In genomic region chr1:22077728-22078127, GRCh38 we compare ENCODE assay signal across 9 cellular contexts. TPM values are rescaled to one million over a fixed set of nuclear protein-coding genes. Genes with fewer than 3 reads are reported as not detected.
A peak's percentile ranks its signal among the peaks of the same experiment; 100 is the strongest.
DNase-seq lines count a peak whose midpoint lies in the region; ATAC-seq, FAIRE-seq and TF ChIP-seq lines count a peak whose summit lies in the region.
"Had no signal": no experiment of that assay in that cellular context is flagged by ENCODE, and none has a peak within 500 bp of the region (broad histone marks: within the 10 kb centered on the region; RNA-seq: fewer than 3 reads in every experiment).

No MANE protein-coding gene starts in this region.

- peak overlapping the region; percentile 21 for H3K4me3 Mint-ChIP-seq in CD4-positive, alpha-beta T cell
- no peak overlapping the region for H3K4me3 Mint-ChIP-seq in osteocyte (ENCODE audit: unreplicated experiment)

- peak; percentile 66 for FAIRE-seq in GM12892 (lab: Jason Lieb, UNC)

- ATAC-seq in CD4-positive, alpha-beta T cell (ENCODE audit: poor library complexity) = no peak

- no peak for DNase-seq in CD4-positive, alpha-beta T cell
- DNase-seq in GM12892 (ENCODE audit: insufficient read length) (no peak), amniotic epithelial cell (ENCODE audit: low read depth) (peak; percentile 38), myocyte (ENCODE audit: low read depth) (peak; percentile 46), osteocyte (ENCODE audit: extremely low spot score, unreplicated experiment) (no peak), MV-4-11 (lab: John Stamatoyannopoulos, UW) (no peak), NCI-H1694 (lab: John Stamatoyannopoulos, UW) (no peak)
- DNase-seq: NCI-H510A, ovary had no signal

- TF ChIP-seq POLR2A in GM12892 (IDR thresholded peaks at IDR 0.05; ENCODE audit: low read depth, low read length) = no peak

- CTCF ChIA-PET in CD4-positive, alpha-beta T cell (lab: Charles Lee) = no interaction called here

- no peak for TF ChIP-seq CTCF in CD4-positive, alpha-beta T cell (IDR thresholded peaks at IDR 0.05)
- TF ChIP-seq CTCF in osteocyte (IDR thresholded peaks at IDR 0.05) = no peak

- intact Hi-C loops in CD4-positive, alpha-beta T cell (cut with DNase I, micrococcal nuclease) = no loop called here

- H3K9me3 Mint-ChIP-seq in CD4-positive, alpha-beta T cell = no peaks in the 10 kb centered on the region
- no peaks in the 10 kb centered on the region for H3K9me3 Mint-ChIP-seq in osteocyte (ENCODE audit: unreplicated experiment)

- H3K27ac Mint-ChIP-seq in CD4-positive, alpha-beta T cell = peak overlapping the region; percentile 83
- H3K27ac Mint-ChIP-seq in osteocyte (ENCODE audit: unreplicated experiment) = no peak overlapping the region

- H3K4me1 Mint-ChIP-seq in CD4-positive, alpha-beta T cell (ENCODE audit: low read depth) = peaks cover 89% of the 10 kb centered on the region
- peaks cover 43% of the 10 kb centered on the region for H3K4me1 Mint-ChIP-seq in osteocyte (ENCODE audit: unreplicated experiment)

- H3K9me3 ChIP-seq in CD4-positive, alpha-beta T cell (ENCODE audit: control insufficient read depth, low read length) = no peaks in the 10 kb centered on the region
- H3K9me3 ChIP-seq: ovary had no signal

- no peaks in the 10 kb centered on the region for H3K27me3 Mint-ChIP-seq in CD4-positive, alpha-beta T cell
- H3K27me3 Mint-ChIP-seq in osteocyte (ENCODE audit: unreplicated experiment) = no peaks in the 10 kb centered on the region

- peaks cover 97% of the 10 kb centered on the region for H3K36me3 Mint-ChIP-seq in CD4-positive, alpha-beta T cell (ENCODE audit: low read depth)
- peaks cover 26% of the 10 kb centered on the region for H3K36me3 Mint-ChIP-seq in osteocyte (ENCODE audit: unreplicated experiment)

- H3K27me3 ChIP-seq in CD4-positive, alpha-beta T cell (ENCODE audit: control insufficient read depth, insufficient read depth, low read length) = no peaks in the 10 kb centered on the region
- H3K27me3 ChIP-seq: ovary had no signal

- peak overlapping the region; percentile 22 for H3K27ac ChIP-seq in CD4-positive, alpha-beta T cell (ENCODE audit: low read depth, low read length)
- H3K27ac ChIP-seq: ovary had no signal

- POLR2A ChIA-PET in CD4-positive, alpha-beta T cell (lab: Charles Lee) = interaction anchor here (0.6 to 1.5 kb wide), 4 partner anchors 24 to 1614 kb away, joined by 3 to 7 read pairs (median 4); no protein-coding TSS in a partner anchor

RNA-seq across cellular contexts. Expression of gene CDC42, which starts 25.2 kb away (rescaled TPM):
- total RNA-seq in CD4-positive, alpha-beta T cell = 100 to 1,000 TPM; 375 to 379 TPM
- 324 TPM for polyA plus RNA-seq in GM12892 (2012; ENCODE audit: missing spikeins)
- total RNA-seq in myocyte = 273 and 286 TPM in 2 replicates
- polyA plus RNA-seq in myocyte (2012) = 183 TPM
- 214 and 216 TPM in 2 replicates for total RNA-seq in osteocyte

Comparison
In these comparisons a context has a peak if more than half of its experiments do, and no peak if none do; other contexts are left out.
1. DNase-seq: peak in amniotic epithelial cell (single experiment) and myocyte (single experiment); none in CD4-positive, alpha-beta T cell (0 of 10), GM12892 (single experiment), osteocyte (single experiment), MV-4-11 (single experiment) and NCI-H1694 (single experiment).